ENCODE assay signal across 21 cellular contexts in genomic region chr18:2480536-2480935, GRCh38.
"Had no signal": no experiment of that assay in that cellular context is flagged by ENCODE, and none has a peak within 500 bp of the region (broad histone marks: within the 10 kb centered on the region; RNA-seq: fewer than 3 reads in every experiment).

No MANE protein-coding gene starts in this region.

- H3K9me3 ChIP-seq: lower lobe of right lung, pancreas, sigmoid colon, spleen, thoracic aorta, upper lobe of left lung had no signal

- H3K4me1 Mint-ChIP-seq: activated CD4-positive, alpha-beta T cell treated with anti-CD3 and anti-CD28 coated beads for 36 hours; activated naive CD8-positive, alpha-beta T cell treated with anti-CD3 and anti-CD28 coated beads for 36 hours; activated T-helper 17 cell treated with anti-CD3 and anti-CD28 coated beads, Interleukin-2, amount 50 U/mL, for 72 hours; natural killer cell; stimulated activated naive B cell treated with anti-CD40 and anti-IgM and Interleukin-4, amounts not matched to agents 10 μg/mL and 1 μg/mL and 100 μg/mL, for 72 hours; WTC11 had no signal

- DNase-seq: activated CD4-positive, alpha-beta T cell treated with anti-CD3 and anti-CD28 coated beads for 36 hours; activated CD4-positive, alpha-beta T cell treated with anti-CD3 and anti-CD28 coated beads, Interleukin-2, amount 50 U/mL, for 48 hours; activated naive CD4-positive, alpha-beta T cell; activated naive CD8-positive, alpha-beta T cell treated with anti-CD3 and anti-CD28 coated beads for 36 hours; brain microvascular endothelial cell; effector memory CD8-positive, alpha-beta T cell; foreskin keratinocyte; islet precursor cell; left colon; lower lobe of right lung; natural killer cell; pancreas; sigmoid colon; spleen; stimulated activated naive B cell treated with anti-CD40 and anti-IgM and Interleukin-4, amounts not matched to agents 10 μg/mL and 1 μg/mL and 100 μg/mL, for 72 hours; upper lobe of left lung had no signal

- H3K36me3 ChIP-seq: brain microvascular endothelial cell, lower lobe of right lung, pancreas, sigmoid colon, spleen, thoracic aorta, upper lobe of left lung had no signal

- ATAC-seq: activated CD4-positive, alpha-beta T cell treated with anti-CD3 and anti-CD28 coated beads for 36 hours; activated T-helper 17 cell treated with anti-CD3 and anti-CD28 coated beads, Interleukin-2, amount 50 U/mL, for 72 hours; effector memory CD8-positive, alpha-beta T cell; foreskin keratinocyte; left colon; lower lobe of right lung; natural killer cell; pancreas; stimulated activated naive B cell treated with anti-CD40 and anti-IgM and Interleukin-4, amounts not matched to agents 10 μg/mL and 1 μg/mL and 100 μg/mL, for 72 hours; WTC11 had no signal

- H3K27me3 ChIP-seq: brain microvascular endothelial cell, foreskin keratinocyte, hepatocyte, pancreas, sigmoid colon, spleen, upper lobe of left lung had no signal

- H3K27ac ChIP-seq: brain microvascular endothelial cell, foreskin keratinocyte, lower lobe of right lung, pancreas, sigmoid colon, spleen, thoracic aorta, upper lobe of left lung had no signal

- H3K9me3 Mint-ChIP-seq: activated naive CD8-positive, alpha-beta T cell treated with anti-CD3 and anti-CD28 coated beads for 36 hours; activated T-helper 17 cell treated with anti-CD3 and anti-CD28 coated beads, Interleukin-2, amount 50 U/mL, for 72 hours; effector memory CD8-positive, alpha-beta T cell; natural killer cell; stimulated activated naive B cell treated with anti-CD40 and anti-IgM and Interleukin-4, amounts not matched to agents 10 μg/mL and 1 μg/mL and 100 μg/mL, for 72 hours; T-helper 2 cell treated with Interferon-gamma antibody and Interleukin-4, amounts not matched to agents 5 μg/mL and 100 μg/mL, for 36 hours; WTC11 had no signal

- H3K36me3 Mint-ChIP-seq: activated naive CD8-positive, alpha-beta T cell treated with anti-CD3 and anti-CD28 coated beads for 36 hours; natural killer cell; stimulated activated naive B cell treated with anti-CD40 and anti-IgM and Interleukin-4, amounts not matched to agents 10 μg/mL and 1 μg/mL and 100 μg/mL, for 72 hours; WTC11 had no signal

- H3K4me3 Mint-ChIP-seq: activated CD4-positive, alpha-beta T cell treated with anti-CD3 and anti-CD28 coated beads for 36 hours; activated naive CD8-positive, alpha-beta T cell treated with anti-CD3 and anti-CD28 coated beads for 36 hours; activated T-helper 17 cell treated with anti-CD3 and anti-CD28 coated beads, Interleukin-2, amount 50 U/mL, for 72 hours; effector memory CD8-positive, alpha-beta T cell; natural killer cell; stimulated activated naive B cell treated with anti-CD40 and anti-IgM and Interleukin-4, amounts not matched to agents 10 μg/mL and 1 μg/mL and 100 μg/mL, for 72 hours; T-helper 2 cell treated with Interferon-gamma antibody and Interleukin-4, amounts not matched to agents 5 μg/mL and 100 μg/mL, for 36 hours; WTC11 had no signal

- H3K27ac Mint-ChIP-seq: activated CD4-positive, alpha-beta T cell treated with anti-CD3 and anti-CD28 coated beads for 36 hours; activated naive CD8-positive, alpha-beta T cell treated with anti-CD3 and anti-CD28 coated beads for 36 hours; activated T-helper 17 cell treated with anti-CD3 and anti-CD28 coated beads, Interleukin-2, amount 50 U/mL, for 72 hours; effector memory CD8-positive, alpha-beta T cell; natural killer cell; stimulated activated naive B cell treated with anti-CD40 and anti-IgM and Interleukin-4, amounts not matched to agents 10 μg/mL and 1 μg/mL and 100 μg/mL, for 72 hours; T-helper 2 cell treated with Interferon-gamma antibody and Interleukin-4, amounts not matched to agents 5 μg/mL and 100 μg/mL, for 36 hours; WTC11 had no signal

- H3K4me3 ChIP-seq: hepatocyte, lower lobe of right lung, pancreas, sigmoid colon, spleen, thoracic aorta, upper lobe of left lung had no signal

- H3K4me1 ChIP-seq: foreskin keratinocyte, lower lobe of right lung, pancreas, sigmoid colon, spleen, upper lobe of left lung had no signal
